2 cellular contexts compared by ENCODE assay signal in the genomic region with DNA sequence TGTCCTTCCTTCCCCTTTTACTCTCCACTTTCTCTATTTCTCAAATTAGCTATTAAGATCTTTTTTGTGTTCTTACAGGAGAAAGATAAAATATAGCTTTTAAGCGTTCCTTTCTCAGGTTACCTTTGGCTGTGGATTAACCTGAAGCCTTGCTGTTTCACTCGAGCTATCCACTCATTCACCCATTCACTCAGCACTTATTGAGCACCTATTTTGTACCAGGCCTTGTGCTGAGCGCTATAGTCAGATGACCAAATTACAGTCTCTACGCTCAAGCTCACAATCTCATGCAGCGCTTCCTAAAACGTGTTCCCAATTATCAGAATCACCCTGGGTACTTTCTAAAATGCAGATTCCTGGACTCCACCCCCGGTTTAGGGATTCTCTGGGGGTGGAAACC.
TF ChIP-seq lines count a peak whose summit lies in the region.

No MANE protein-coding gene starts in this region.

TF ChIP-seq in SK-N-SH, 30 proteins besides CTCF, POLR2A, EP300 and RAD21:
- no peak for TF ChIP-seq ELF1 (IDR thresholded peaks at IDR 0.05)
- TF ChIP-seq SIN3A (IDR thresholded peaks at IDR 0.05; ENCODE audit: borderline replicate concordance, low read depth, low read length) = no peak
- no peak for TF ChIP-seq MEF2A (IDR thresholded peaks at IDR 0.05; ENCODE audit: borderline replicate concordance, low read depth)
- no peak for TF ChIP-seq FOXM1 (IDR thresholded peaks at IDR 0.05; ENCODE audit: low read depth)

TF ChIP-seq in SK-N-SH treated with all-trans-retinoic acid at 6 μM for 48 hours, 23 proteins besides CTCF, POLR2A, EP300 and RAD21:
- TF ChIP-seq, protein P1, sequence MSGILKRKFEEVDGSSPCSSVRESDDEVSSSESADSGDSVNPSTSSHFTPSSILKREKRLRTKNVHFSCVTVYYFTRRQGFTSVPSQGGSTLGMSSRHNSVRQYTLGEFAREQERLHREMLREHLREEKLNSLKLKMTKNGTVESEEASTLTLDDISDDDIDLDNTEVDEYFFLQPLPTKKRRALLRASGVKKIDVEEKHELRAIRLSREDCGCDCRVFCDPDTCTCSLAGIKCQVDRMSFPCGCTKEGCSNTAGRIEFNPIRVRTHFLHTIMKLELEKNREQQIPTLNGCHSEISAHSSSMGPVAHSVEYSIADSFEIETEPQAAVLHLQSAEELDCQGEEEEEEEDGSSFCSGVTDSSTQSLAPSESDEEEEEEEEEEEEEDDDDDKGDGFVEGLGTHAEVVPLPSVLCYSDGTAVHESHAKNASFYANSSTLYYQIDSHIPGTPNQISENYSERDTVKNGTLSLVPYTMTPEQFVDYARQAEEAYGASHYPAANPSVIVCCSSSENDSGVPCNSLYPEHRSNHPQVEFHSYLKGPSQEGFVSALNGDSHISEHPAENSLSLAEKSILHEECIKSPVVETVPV (CRISPR knock-in tag; IDR thresholded peaks at IDR 0.05) = no peak
- TF ChIP-seq OSR1 (CRISPR knock-in tag; IDR thresholded peaks at IDR 0.05) (no peak), ZC3H10 (CRISPR knock-in tag; IDR thresholded peaks at IDR 0.05) (no peak), ESRRG (CRISPR knock-in tag; IDR thresholded peaks at IDR 0.05) (no peak), ZNF8 (CRISPR knock-in tag; IDR thresholded peaks at IDR 0.05) (no peak), TCF4 (CRISPR knock-in tag; IDR thresholded peaks at IDR 0.05; ENCODE audit: borderline replicate concordance) (no peak), ISL1 (CRISPR knock-in tag; IDR thresholded peaks at IDR 0.05) (no peak)
- TF ChIP-seq, protein P2, sequence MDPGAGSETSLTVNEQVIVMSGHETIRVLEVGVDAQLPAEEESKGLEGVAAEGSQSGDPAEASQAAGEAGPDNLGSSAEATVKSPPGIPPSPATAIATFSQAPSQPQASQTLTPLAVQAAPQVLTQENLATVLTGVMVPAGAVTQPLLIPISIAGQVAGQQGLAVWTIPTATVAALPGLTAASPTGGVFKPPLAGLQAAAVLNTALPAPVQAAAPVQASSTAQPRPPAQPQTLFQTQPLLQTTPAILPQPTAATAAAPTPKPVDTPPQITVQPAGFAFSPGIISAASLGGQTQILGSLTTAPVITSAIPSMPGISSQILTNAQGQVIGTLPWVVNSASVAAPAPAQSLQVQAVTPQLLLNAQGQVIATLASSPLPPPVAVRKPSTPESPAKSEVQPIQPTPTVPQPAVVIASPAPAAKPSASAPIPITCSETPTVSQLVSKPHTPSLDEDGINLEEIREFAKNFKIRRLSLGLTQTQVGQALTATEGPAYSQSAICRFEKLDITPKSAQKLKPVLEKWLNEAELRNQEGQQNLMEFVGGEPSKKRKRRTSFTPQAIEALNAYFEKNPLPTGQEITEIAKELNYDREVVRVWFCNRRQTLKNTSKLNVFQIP (CRISPR knock-in tag; IDR thresholded peaks at IDR 0.05; ENCODE audit: borderline replicate concordance, low read depth) = no peak
